Comparison of ENCODE assay signal across 8 cellular contexts in the genomic region with DNA sequence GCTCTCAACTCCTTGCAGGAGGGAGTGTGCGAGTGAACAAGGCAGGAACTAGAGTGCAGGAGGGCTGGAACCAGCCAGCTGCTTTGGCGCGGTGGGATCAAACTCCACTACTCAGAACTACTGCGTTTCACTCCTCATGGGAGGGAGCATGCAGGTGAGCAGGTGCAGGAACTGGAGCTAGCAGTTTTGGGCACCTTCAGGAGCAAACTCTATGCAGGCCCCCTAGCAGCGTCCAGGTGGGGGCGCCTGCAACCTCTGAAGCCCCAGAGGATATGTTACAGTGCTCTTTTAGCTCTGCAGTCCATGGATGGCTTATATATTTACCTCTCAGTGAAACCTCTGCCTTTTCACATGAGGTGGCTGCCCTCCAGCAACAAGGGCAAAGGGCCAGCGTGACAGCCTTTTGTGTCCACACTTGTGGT.
A peak's percentile ranks its signal among the peaks of the same experiment; 100 is the strongest.
DNase-seq lines count a peak whose midpoint lies in the region; ATAC-seq and TF ChIP-seq lines count a peak whose summit lies in the region.

No MANE protein-coding gene starts in this region.

- no peaks in the 10 kb centered on the region for H3K9me3 ChIP-seq in body of pancreas
- no peaks in the 10 kb centered on the region for H3K9me3 ChIP-seq in right lobe of liver

- TF ChIP-seq POLR2A in body of pancreas (IDR thresholded peaks at IDR 0.05) (no peak), right lobe of liver (IDR thresholded peaks at IDR 0.05) (no peak)

- peaks cover 9% of the 10 kb centered on the region for H3K4me1 ChIP-seq in body of pancreas
- H3K4me1 ChIP-seq in right lobe of liver, result no peaks in the 10 kb centered on the region

- H3K27ac ChIP-seq in body of pancreas (no peak overlapping the region), right lobe of liver (no peak overlapping the region)

- ATAC-seq in HG03139 (IDR thresholded peaks at IDR 0.05; ENCODE audit: unreplicated experiment) (peak; percentile 84), body of pancreas (peak; percentile 71), right lobe of liver (peak; percentile 53 to 61 (median 58))

- DNase-seq in GM13977 (ENCODE audit: low spot score) (no peak), body of pancreas (peak; percentile 24 to 60 (median 33)), right lobe of liver (peak in 2 of 3 donors; percentile 25 to 53), NCI-H446 treated with DMSO at 0.1 percent for 48 hours (lab: John Stamatoyannopoulos, UW) (no peak), GM20000 (ENCODE audit: low spot score) (no peak), NCI-H1436 (lab: John Stamatoyannopoulos, UW) (no peak), COLO829 (ENCODE audit: low spot score) (no peak)

- no peaks in the 10 kb centered on the region for H3K27me3 ChIP-seq in body of pancreas
- no peaks in the 10 kb centered on the region for H3K27me3 ChIP-seq in right lobe of liver

- in situ Hi-C loops in GM13977 (cut with MboI; ENCODE audit: low pct_unique_long_range_greater_than_20kb, low sequenced_read_pairs, unreplicated experiment), result no loop called here

- intact Hi-C loops in body of pancreas (cut with DNase I) (no loop called here), right lobe of liver (cut with DNase I) (no loop called here)

- WGBS in body of pancreas, 2 donors, result 1 to 5% methylated on average over 7 of the region's 7 CpGs
- 0% methylated on average over 3 of the region's 7 CpGs for WGBS in right lobe of liver (ENCODE audit: insufficient coverage, low coverage, low lambda C conversion rate, missing lambda C conversion rate)

- no peaks in the 10 kb centered on the region for H3K36me3 ChIP-seq in body of pancreas (replicated peaks in 1 of 2; ENCODE audit: insufficient read depth in 1 of 2, low read depth in 2 of 2)
- H3K36me3 ChIP-seq in right lobe of liver, result no peaks in the 10 kb centered on the region

- H3K4me3 ChIP-seq in body of pancreas, result no peak overlapping the region
- H3K4me3 ChIP-seq in right lobe of liver, result no peak overlapping the region

- peak; percentile 24 for TF ChIP-seq CTCF in GM13977 (IDR thresholded peaks at IDR 0.05; ENCODE audit: extremely low read depth, insufficient read depth, missing control alignments)
- peak in 4 of 7 experiments; percentile 24 to 36 (median 29) for TF ChIP-seq CTCF in body of pancreas (IDR thresholded peaks at IDR 0.05)
- TF ChIP-seq CTCF in right lobe of liver (IDR thresholded peaks at IDR 0.05), result peak in 3 of 4 donors; percentile 4 to 26 (median 19)
- TF ChIP-seq CTCF in GM20000 (IDR thresholded peaks at IDR 0.05; ENCODE audit: extremely low read depth, missing control alignments), result no peak

Comparison
In these comparisons a context has a peak if more than half of its experiments do, and no peak if none do; other contexts are left out.
1. DNase-seq: peak in body of pancreas (4 of 4) and right lobe of liver (2 of 3); none in GM13977 (single experiment), NCI-H446 treated with DMSO at 0.1 percent for 48 hours (single experiment), GM20000 (single experiment), NCI-H1436 (single experiment) and COLO829 (single experiment).
2. Peak in every context shown above with its lines, with median percentiles within 50 percentile points of each other: ATAC-seq.